ENCODE assay signal across 1 cellular context in the genomic region with DNA sequence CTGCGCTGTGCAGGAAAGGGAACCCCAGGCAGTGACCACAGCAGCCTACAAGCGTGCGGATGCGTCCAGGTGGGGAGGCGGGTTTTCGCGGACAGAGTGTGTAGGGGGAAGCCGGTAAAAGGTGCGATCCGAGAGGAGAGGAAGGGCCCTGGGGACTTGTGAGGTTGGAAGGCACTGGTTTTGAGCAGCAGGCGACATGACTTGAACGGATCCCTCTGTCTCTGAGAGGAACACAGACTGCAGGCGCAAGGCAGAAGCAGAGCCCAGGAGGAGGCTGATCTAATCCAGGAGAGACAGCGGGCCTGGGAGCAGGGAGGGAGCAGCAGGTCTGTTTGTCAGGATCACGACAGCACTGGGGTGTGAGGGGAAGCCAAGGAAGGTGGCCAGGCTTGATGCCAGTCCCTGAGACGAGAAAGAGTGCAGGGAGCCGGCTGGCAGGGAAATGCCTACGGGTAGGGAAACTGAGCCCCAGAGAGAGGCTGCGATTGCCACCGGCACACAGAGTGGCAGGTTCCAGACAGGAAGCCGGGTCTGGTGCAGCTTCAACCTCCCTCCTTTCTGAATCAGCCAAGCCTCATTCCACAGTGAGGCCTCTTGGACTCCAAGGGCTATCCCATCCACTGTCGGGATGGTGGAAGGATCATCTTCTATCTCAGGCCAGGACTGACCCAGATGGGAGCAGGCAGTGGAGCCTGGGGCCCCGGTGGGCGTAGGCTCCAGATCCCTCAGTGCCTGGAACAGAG.
TF ChIP-seq lines count a peak whose summit lies in the region.

No MANE protein-coding gene starts in this region.

TF ChIP-seq in GM23338, 12 proteins besides CTCF, POLR2A, EP300 and RAD21 (continued from another document):
- TF ChIP-seq, protein P1, sequence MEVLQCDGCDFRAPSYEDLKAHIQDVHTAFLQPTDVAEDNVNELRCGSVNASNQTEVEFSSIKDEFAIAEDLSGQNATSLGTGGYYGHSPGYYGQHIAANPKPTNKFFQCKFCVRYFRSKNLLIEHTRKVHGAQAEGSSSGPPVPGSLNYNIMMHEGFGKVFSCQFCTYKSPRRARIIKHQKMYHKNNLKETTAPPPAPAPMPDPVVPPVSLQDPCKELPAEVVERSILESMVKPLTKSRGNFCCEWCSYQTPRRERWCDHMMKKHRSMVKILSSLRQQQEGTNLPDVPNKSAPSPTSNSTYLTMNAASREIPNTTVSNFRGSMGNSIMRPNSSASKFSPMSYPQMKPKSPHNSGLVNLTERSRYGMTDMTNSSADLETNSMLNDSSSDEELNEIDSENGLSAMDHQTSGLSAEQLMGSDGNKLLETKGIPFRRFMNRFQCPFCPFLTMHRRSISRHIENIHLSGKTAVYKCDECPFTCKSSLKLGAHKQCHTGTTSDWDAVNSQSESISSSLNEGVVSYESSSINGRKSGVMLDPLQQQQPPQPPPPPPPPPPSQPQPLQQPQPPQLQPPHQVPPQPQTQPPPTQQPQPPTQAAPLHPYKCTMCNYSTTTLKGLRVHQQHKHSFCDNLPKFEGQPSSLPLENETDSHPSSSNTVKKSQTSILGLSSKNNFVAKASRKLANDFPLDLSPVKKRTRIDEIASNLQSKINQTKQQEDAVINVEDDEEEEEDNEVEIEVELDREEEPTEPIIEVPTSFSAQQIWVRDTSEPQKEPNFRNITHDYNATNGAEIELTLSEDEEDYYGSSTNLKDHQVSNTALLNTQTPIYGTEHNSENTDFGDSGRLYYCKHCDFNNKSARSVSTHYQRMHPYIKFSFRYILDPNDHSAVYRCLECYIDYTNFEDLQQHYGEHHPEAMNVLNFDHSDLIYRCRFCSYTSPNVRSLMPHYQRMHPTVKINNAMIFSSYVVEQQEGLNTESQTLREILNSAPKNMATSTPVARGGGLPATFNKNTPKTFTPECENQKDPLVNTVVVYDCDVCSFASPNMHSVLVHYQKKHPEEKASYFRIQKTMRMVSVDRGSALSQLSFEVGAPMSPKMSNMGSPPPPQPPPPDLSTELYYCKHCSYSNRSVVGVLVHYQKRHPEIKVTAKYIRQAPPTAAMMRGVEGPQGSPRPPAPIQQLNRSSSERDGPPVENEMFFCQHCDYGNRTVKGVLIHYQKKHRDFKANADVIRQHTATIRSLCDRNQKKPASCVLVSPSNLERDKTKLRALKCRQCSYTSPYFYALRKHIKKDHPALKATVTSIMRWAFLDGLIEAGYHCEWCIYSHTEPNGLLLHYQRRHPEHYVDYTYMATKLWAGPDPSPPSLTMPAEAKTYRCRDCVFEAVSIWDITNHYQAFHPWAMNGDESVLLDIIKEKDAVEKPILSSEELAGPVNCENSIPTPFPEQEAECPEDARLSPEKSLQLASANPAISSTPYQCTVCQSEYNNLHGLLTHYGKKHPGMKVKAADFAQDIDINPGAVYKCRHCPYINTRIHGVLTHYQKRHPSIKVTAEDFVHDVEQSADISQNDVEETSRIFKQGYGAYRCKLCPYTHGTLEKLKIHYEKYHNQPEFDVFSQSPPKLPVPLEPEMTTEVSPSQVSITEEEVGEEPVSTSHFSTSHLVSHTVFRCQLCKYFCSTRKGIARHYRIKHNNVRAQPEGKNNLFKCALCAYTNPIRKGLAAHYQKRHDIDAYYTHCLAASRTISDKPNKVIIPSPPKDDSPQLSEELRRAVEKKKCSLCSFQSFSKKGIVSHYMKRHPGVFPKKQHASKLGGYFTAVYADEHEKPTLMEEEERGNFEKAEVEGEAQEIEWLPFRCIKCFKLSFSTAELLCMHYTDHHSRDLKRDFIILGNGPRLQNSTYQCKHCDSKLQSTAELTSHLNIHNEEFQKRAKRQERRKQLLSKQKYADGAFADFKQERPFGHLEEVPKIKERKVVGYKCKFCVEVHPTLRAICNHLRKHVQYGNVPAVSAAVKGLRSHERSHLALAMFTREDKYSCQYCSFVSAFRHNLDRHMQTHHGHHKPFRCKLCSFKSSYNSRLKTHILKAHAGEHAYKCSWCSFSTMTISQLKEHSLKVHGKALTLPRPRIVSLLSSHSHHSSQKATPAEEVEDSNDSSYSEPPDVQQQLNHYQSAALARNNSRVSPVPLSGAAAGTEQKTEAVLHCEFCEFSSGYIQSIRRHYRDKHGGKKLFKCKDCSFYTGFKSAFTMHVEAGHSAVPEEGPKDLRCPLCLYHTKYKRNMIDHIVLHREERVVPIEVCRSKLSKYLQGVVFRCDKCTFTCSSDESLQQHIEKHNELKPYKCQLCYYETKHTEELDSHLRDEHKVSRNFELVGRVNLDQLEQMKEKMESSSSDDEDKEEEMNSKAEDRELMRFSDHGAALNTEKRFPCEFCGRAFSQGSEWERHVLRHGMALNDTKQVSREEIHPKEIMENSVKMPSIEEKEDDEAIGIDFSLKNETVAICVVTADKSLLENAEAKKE (CRISPR knock-in tag; IDR thresholded peaks at IDR 0.05): no peak
- TF ChIP-seq NANOG (IDR thresholded peaks at IDR 0.05; ENCODE audit: borderline replicate concordance) (no peak), JUNB (IDR thresholded peaks at IDR 0.05; ENCODE audit: unreplicated experiment) (no peak), EZH2 (IDR thresholded peaks at IDR 0.05; ENCODE audit: low read depth, unreplicated experiment) (no peak), CREB1 (CRISPR knock-in tag; IDR thresholded peaks at IDR 0.05; ENCODE audit: low read depth) (no peak)
